8 cellular contexts compared by ENCODE assay signal in the genomic region with DNA sequence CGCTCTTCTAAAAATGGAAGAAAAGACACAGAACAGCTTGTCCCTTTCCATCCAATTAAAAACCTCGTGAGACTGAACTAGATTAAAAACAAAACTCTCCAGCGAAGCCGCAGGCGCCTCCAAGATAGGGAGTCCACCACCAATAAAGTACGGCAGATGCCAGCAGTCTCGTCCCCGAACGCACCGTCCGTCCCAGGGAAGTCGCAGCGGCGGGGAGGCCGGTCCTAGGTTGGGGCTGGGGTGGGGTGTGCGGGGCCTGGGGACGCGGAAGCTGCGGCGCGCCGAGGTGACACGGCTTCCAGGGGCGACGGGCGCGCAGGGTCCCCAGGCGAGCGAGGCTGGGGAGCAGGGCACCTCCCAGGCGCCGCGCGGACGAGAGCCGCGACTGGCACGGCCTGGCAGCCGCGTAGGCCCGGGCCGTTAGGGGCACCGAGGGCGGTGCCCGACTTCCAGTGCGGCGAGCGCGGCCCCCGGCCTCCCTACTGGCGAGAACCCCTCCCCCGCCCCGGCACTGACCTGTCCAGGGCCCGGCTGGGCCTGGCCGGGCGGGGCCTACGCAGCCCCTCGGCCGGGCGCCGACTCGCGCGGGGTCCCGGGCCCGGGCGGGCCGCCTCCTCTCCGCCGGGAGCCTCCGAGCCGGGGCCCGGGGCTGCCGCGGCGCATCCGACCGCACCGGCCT. TPM values are rescaled to one million over a fixed set of nuclear protein-coding genes. Genes with fewer than 3 reads are reported as not detected.
DNase-seq lines count a peak whose midpoint lies in the region; ATAC-seq and TF ChIP-seq lines count a peak whose summit lies in the region.

No MANE protein-coding gene starts in this region.

- H3K27me3 ChIP-seq in gastrocnemius medialis = no peaks in the 10 kb centered on the region

- H3K4me1 ChIP-seq in gastrocnemius medialis = peaks cover 30 to 36% of the 10 kb centered on the region in 2 donors

- no peaks in the 10 kb centered on the region for H3K36me3 ChIP-seq in gastrocnemius medialis

- H3K27me3 Mint-ChIP-seq in activated naive CD8-positive, alpha-beta T cell = no peaks in the 10 kb centered on the region

- in situ Hi-C loops in gastrocnemius medialis (cut with MboI; ENCODE audit: low sequenced_read_pairs in 4 of 4) = no loop called here

- CTCF ChIA-PET in RWPE1 (lab: Yijun Ruan, JAX) = no interaction called here

- peak; percentile 33 for ATAC-seq in GM18511 (IDR thresholded peaks at IDR 0.05; ENCODE audit: unreplicated experiment)
- peak; percentile 36 for ATAC-seq in HG03039 (IDR thresholded peaks at IDR 0.05; ENCODE audit: unreplicated experiment)
- peak; percentile 32 for ATAC-seq in left ventricle myocardium superior
- ATAC-seq in gastrocnemius medialis = peak; percentile 36 to 46

- peak overlapping the region; percentile 91 for H3K27ac ChIP-seq in 22Rv1
- H3K27ac ChIP-seq in RWPE1 = peak overlapping the region; percentile 92
- peak overlapping the region; percentile 94 to 99 (median 98) for H3K27ac ChIP-seq in gastrocnemius medialis

- peaks cover 8% of the 10 kb centered on the region for H3K36me3 Mint-ChIP-seq in activated naive CD8-positive, alpha-beta T cell

- POLR2A ChIA-PET in RWPE1 (lab: Yijun Ruan, JAX; ENCODE audit: low non-redundant PET) = interaction anchor here (0.6 kb wide), 2 partner anchors 83 to 120 kb away, joined by 3 read pairs; no protein-coding TSS in a partner anchor

- no peak for TF ChIP-seq CTCF in 22Rv1 (IDR thresholded peaks at IDR 0.05)
- no peak for TF ChIP-seq CTCF in RWPE1 (conservative IDR thresholded peaks at IDR 0.05; ENCODE audit: low read depth)
- TF ChIP-seq CTCF in gastrocnemius medialis (IDR thresholded peaks at IDR 0.05 in 4 of 5, conservative IDR thresholded peaks at IDR 0.05 in 1 of 5) = peak in 1 of 5 experiments; percentile 9

- peak; percentile 71 to 85 for TF ChIP-seq POLR2A in gastrocnemius medialis (IDR thresholded peaks at IDR 0.05)

- H3K9me3 Mint-ChIP-seq in activated naive CD8-positive, alpha-beta T cell (ENCODE audit: low read depth) = no peaks in the 10 kb centered on the region

- H3K4me3 Mint-ChIP-seq in activated naive CD8-positive, alpha-beta T cell = peak overlapping the region; percentile 93

- no peak for DNase-seq in RWPE1 (ENCODE audit: low spot score)
- DNase-seq in left ventricle myocardium superior = peak; percentile 76
- DNase-seq in gastrocnemius medialis = peak; percentile 59 to 61
- no peak for DNase-seq in HK-2 (ENCODE audit: unreplicated experiment)

- peaks cover 49% of the 10 kb centered on the region for H3K4me1 Mint-ChIP-seq in activated naive CD8-positive, alpha-beta T cell (ENCODE audit: low read depth)

- H3K9me3 ChIP-seq in gastrocnemius medialis = no peaks in the 10 kb centered on the region

- peak overlapping the region; percentile 92 for H3K27ac Mint-ChIP-seq in activated naive CD8-positive, alpha-beta T cell

- intact Hi-C loops in left ventricle myocardium superior (cut with micrococcal nuclease) = no loop called here
- intact Hi-C loops in gastrocnemius medialis (cut with DNase I; ENCODE audit: low total_unique reads) = loop anchor here (5.0 kb wide), 1 partner anchor 317 kb away; no protein-coding TSS in a partner anchor

- peak overlapping the region; percentile 77 to 98 (median 90) for H3K4me3 ChIP-seq in gastrocnemius medialis

RNA-seq across cellular contexts. Expression of gene A3GALT2, which starts 28.3 kb away (rescaled TPM):
- total RNA-seq in left ventricle myocardium superior = not detected
- not detected for total RNA-seq in gastrocnemius medialis

Comparison
In these comparisons a context has a peak if more than half of its experiments do, and no peak if none do; other contexts are left out.
1. DNase-seq: peak in left ventricle myocardium superior (single experiment) and gastrocnemius medialis (2 of 2); none in RWPE1 (single experiment) and HK-2 (single experiment).
2. Peak in every context shown above with its lines, with median percentiles within 50 percentile points of each other: H3K27ac ChIP-seq and ATAC-seq.